ENCODE assay signal across 15 cellular contexts in the genomic region with DNA sequence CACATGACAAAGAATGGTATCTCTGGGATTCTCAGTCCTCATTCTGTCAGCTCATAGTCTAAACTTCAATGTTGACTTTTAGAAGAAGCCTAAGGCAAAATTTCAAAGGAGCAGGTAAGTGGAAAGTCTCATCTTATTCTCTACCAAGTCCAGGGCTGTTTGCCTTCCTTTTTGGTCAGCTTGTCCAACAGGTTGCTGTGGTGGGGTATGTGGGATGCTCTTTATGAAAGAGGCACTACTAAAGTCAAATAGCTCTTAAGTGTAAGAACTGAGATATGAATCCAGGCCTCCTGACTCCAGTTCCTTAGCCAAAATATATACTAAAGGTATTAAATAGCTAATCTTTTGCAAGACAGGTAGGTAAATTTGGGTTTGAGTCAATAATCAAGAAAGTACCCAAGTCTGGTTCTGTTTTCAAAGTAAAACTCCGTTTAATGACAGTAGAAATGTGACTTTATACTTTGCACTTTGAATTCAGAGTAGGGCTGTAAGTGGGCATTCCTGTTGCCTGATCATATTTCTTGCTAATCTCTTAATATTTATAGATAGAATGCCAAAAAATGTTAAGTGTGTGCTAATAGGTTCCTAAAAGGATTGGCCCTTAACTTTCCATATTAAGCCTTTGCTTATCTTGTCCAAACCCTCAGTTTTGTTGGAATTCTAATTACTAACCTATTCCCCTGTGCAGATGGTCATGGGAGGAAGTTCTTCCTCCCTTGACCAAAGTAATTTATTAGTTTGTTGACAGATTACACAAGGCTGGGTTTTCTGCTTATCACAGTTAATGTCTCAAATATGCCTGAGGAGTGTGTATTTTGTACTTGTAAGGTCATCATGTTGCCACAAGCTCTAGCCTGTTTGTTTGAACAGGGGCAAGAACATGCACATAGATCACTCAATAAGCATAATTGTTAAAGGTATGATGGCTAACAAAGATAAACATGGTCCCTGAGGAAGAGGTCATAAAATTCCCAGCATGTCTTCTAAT.
DNase-seq lines count a peak whose midpoint lies in the region; ATAC-seq and TF ChIP-seq lines count a peak whose summit lies in the region.
"Had no signal": no experiment of that assay in that cellular context is flagged by ENCODE, and none has a peak within 500 bp of the region (broad histone marks: within the 10 kb centered on the region; RNA-seq: fewer than 3 reads in every experiment).

No MANE protein-coding gene starts in this region.

- H3K27ac ChIP-seq in epithelial cell of prostate = no peak overlapping the region
- no peak overlapping the region for H3K27ac ChIP-seq in caudate nucleus (ENCODE audit: low read depth, low read length)
- H3K27ac ChIP-seq in ascending aorta = no peak overlapping the region

- no peaks in the 10 kb centered on the region for H3K36me3 ChIP-seq in ascending aorta

- no peaks in the 10 kb centered on the region for H3K4me1 ChIP-seq in ascending aorta

- no peaks in the 10 kb centered on the region for H3K9me3 ChIP-seq in ascending aorta

- H3K27me3 ChIP-seq in ascending aorta = no peaks in the 10 kb centered on the region

- no peak overlapping the region for H3K4me3 ChIP-seq in ascending aorta

- ATAC-seq in omental fat pad (ENCODE audit: low FRiP score) = peak; percentile 87
- ATAC-seq: esophagus mucosa had no signal

- TF ChIP-seq CTCF in omental fat pad (IDR thresholded peaks at IDR 0.05) = no peak
- no peak for TF ChIP-seq CTCF in ascending aorta (IDR thresholded peaks at IDR 0.05)

- peak; percentile 32 for DNase-seq in HuH-7 (ENCODE audit: low spot score)
- peak; percentile 16 for DNase-seq in NCI-H2196 (lab: John Stamatoyannopoulos, UW; ENCODE audit: unreplicated experiment)
- DNase-seq in epithelial cell of prostate (ENCODE audit: low read depth, low spot score) = peak; percentile 53
- no peak for DNase-seq in omental fat pad (ENCODE audit: low spot score)
- DNase-seq in caudate nucleus (lab: John Stamatoyannopoulos, UW) = no peak
- no peak for DNase-seq in ascending aorta (ENCODE audit: low spot score in 2 of 2)
- DNase-seq in effector CD8-positive, alpha-beta T cell (lab: John Stamatoyannopoulos, UW) = no peak
- no peak for DNase-seq in NK-92 treated with Interleukin-12 subunit alpha and Interleukin-12 subunit beta, amount 100 ng/mL, for 24 hours (lab: John Stamatoyannopoulos, UW)
- DNase-seq: CD4-positive, CD25-positive, alpha-beta regulatory T cell; GF-D8; Karpas-422; midbrain; NCI-H2107; T-helper 2 cell had no signal

- intact Hi-C loops in ascending aorta (cut with DNase I) = no loop called here

Comparison
In these comparisons a context has a peak if more than half of its experiments do, and no peak if none do; other contexts are left out.
1. DNase-seq: peak in HuH-7 (single experiment), NCI-H2196 (single experiment) and epithelial cell of prostate (single experiment); none in omental fat pad (single experiment), caudate nucleus (0 of 61), ascending aorta (0 of 2), effector CD8-positive, alpha-beta T cell (single experiment) and NK-92 treated with Interleukin-12 subunit alpha and Interleukin-12 subunit beta, amount 100 ng/mL, for 24 hours (single experiment).